In the genomic region with DNA sequence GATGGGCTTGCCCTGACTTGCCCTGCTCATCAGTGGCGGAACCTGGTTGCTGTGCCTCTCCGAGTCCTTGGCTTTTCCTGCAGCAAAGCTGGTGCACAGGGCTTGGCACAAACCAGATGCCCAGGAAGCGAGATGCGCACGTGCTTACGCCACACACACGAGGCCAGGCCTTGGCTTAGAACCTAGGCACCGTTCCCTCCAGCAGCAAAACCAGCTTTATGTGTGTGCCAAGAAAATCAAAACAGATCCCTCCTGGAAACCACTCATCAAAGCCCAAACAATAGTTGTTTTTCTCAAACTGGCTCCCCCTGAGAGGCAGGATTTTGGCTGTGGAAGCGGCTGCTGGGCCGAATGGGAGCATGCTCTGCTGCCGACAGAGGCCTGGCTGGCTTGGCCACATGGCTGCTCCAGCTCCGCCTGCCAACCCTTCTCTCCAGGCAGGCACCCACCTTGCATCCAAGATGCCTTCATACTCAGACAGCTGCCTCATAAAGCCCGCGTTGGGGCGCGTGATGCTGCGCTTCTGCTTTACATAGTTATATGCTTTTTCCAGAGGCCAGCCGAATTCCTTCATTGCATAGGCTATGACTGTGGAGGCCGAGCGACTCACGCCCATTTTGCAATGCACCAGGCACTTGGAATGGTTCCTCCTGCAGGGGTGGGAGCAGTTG, we compare ENCODE assay signal across 14 cellular contexts. TPM values are rescaled to one million over a fixed set of nuclear protein-coding genes. Genes with fewer than 3 reads are reported as not detected.
DNase-seq lines count a peak whose midpoint lies in the region; ATAC-seq, FAIRE-seq and TF ChIP-seq lines count a peak whose summit lies in the region.
"Had no signal": no experiment of that assay in that cellular context is flagged by ENCODE, and none has a peak within 500 bp of the region (broad histone marks: within the 10 kb centered on the region; RNA-seq: fewer than 3 reads in every experiment).

No MANE protein-coding gene starts in this region.

- TF ChIP-seq EP300 in suprapubic skin (IDR thresholded peaks at IDR 0.05) = no peak

- WGBS in suprapubic skin = 52% methylated on average over 21 of the region's 21 CpGs

- CTCF ChIA-PET in endothelial cell of umbilical vein (lab: Charles Lee) = interaction anchor here (1.2 kb wide), 1 partner anchor 134 kb away, joined by 9 read pairs; no protein-coding TSS in a partner anchor

- peak; percentile 85 for DNase-seq in NCI-H446 treated with DMSO at 0.1 percent for 48 hours (lab: John Stamatoyannopoulos, UW)
- DNase-seq in endothelial cell of umbilical vein (ENCODE audit: low read depth, low spot score) = peak; percentile 65
- DNase-seq in lower lobe of right lung = no peak
- no peak for DNase-seq in suprapubic skin (ENCODE audit: low spot score in 2 of 2)
- no peak for DNase-seq in BE2C
- no peak for DNase-seq in kidney
- DNase-seq in naive thymus-derived CD8-positive, alpha-beta T cell = no peak
- no peak for DNase-seq in NAMALWA (ENCODE audit: low spot score)
- DNase-seq: DND-41; effector CD4-positive, alpha-beta T cell; NCI-H774; stimulated activated naive B cell treated with anti-CD40 and anti-IgM and Interleukin-4, amounts not matched to agents 10 μg/mL and 1 μg/mL and 100 μg/mL, for 72 hours had no signal

- FAIRE-seq in endothelial cell of umbilical vein (lab: Jason Lieb, UNC) (no peak), kidney (lab: Jason Lieb, UNC) (no peak)

- ATAC-seq in lower lobe of right lung = no peak
- ATAC-seq in naive thymus-derived CD8-positive, alpha-beta T cell = no peak
- ATAC-seq: left colon had no signal

- intact Hi-C loops in endothelial cell of umbilical vein (cut with micrococcal nuclease) = no loop called here
- intact Hi-C loops in lower lobe of right lung (cut with DNase I) = no loop called here
- intact Hi-C loops in kidney (cut with DNase I) = loop anchor here (10.0 kb wide), 1 partner anchor 224 kb away; no protein-coding TSS in a partner anchor

- H3K27me3 ChIP-seq in endothelial cell of umbilical vein (ENCODE audit: control insufficient read depth in 2 of 2, insufficient read depth in 2 of 2, low read length in 2 of 2) = no peaks in the 10 kb centered on the region
- no peaks in the 10 kb centered on the region for H3K27me3 ChIP-seq in lower lobe of right lung (ENCODE audit: low read depth)
- no peaks in the 10 kb centered on the region for H3K27me3 ChIP-seq in suprapubic skin
- no peaks in the 10 kb centered on the region for H3K27me3 ChIP-seq in BE2C

- H3K36me3 ChIP-seq in endothelial cell of umbilical vein (ENCODE audit: control insufficient read depth in 2 of 2, extremely low read depth in 1 of 2, insufficient read depth in 2 of 2, low read length in 2 of 2) (peaks cover 33 to 45% of the 10 kb centered on the region in 2 experiments), lower lobe of right lung (peaks cover 88% of the 10 kb centered on the region), suprapubic skin (peaks cover 39% of the 10 kb centered on the region), BE2C (peaks cover 30% of the 10 kb centered on the region), kidney (ENCODE audit: control insufficient read depth in 1 of 2, insufficient read depth in 2 of 2, low read length in 2 of 2) (peaks cover 34 to 40% of the 10 kb centered on the region in 2 donors)

- no peaks in the 10 kb centered on the region for H3K9me1 ChIP-seq in endothelial cell of umbilical vein (replicated peaks; ENCODE audit: control insufficient read depth, extremely low read depth, insufficient read depth, low read length)

- H2AFZ ChIP-seq in endothelial cell of umbilical vein (ENCODE audit: low read depth, low read length) = no peak overlapping the region

- peaks cover 0 to 60% (median 22%) of the 10 kb centered on the region in 3 donors for H3K36me3 Mint-ChIP-seq in naive thymus-derived CD8-positive, alpha-beta T cell

- no peak overlapping the region for H3K27ac ChIP-seq in endothelial cell of umbilical vein (ENCODE audit: insufficient read depth, low read depth, low read length)
- peak overlapping the region; percentile 32 for H3K27ac ChIP-seq in lower lobe of right lung
- H3K27ac ChIP-seq in suprapubic skin = peak overlapping the region; percentile 45
- no peak overlapping the region for H3K27ac ChIP-seq in kidney (ENCODE audit: low read depth in 2 of 2, low read length in 2 of 2)

- H3K4me3 ChIP-seq in endothelial cell of umbilical vein (replicated peaks in 1 of 3; ENCODE audit: insufficient read depth in 1 of 3, low read depth in 1 of 3, low read length in 3 of 3) = no peak overlapping the region
- no peak overlapping the region for H3K4me3 ChIP-seq in lower lobe of right lung
- H3K4me3 ChIP-seq in suprapubic skin = no peak overlapping the region
- no peak overlapping the region for H3K4me3 ChIP-seq in BE2C (ENCODE audit: low read depth, low read length)
- no peak overlapping the region for H3K4me3 ChIP-seq in kidney (ENCODE audit: low read length in 2 of 2)

- no peak overlapping the region for H3K4me2 ChIP-seq in endothelial cell of umbilical vein (ENCODE audit: insufficient read depth, low read length)

- H4K20me1 ChIP-seq in endothelial cell of umbilical vein (replicated peaks; ENCODE audit: control insufficient read depth, extremely low read depth, insufficient read depth, low read length) = no peaks in the 10 kb centered on the region

- H3K9me3 ChIP-seq in endothelial cell of umbilical vein (replicated peaks; ENCODE audit: control insufficient read depth, insufficient read depth, low read length) (no peaks in the 10 kb centered on the region), lower lobe of right lung (no peaks in the 10 kb centered on the region), suprapubic skin (no peaks in the 10 kb centered on the region), BE2C (no peaks in the 10 kb centered on the region), kidney (ENCODE audit: control insufficient read depth in 1 of 2, low read length in 2 of 2) (no peaks in the 10 kb centered on the region)

- H3K27ac Mint-ChIP-seq in naive thymus-derived CD8-positive, alpha-beta T cell = peak overlapping the region in 2 of 10 donors; percentile 13 to 33
- H3K27ac Mint-ChIP-seq: stimulated activated naive B cell treated with anti-CD40 and anti-IgM and Interleukin-4, amounts not matched to agents 10 μg/mL and 1 μg/mL and 100 μg/mL, for 72 hours; T-helper 1 cell treated with Interleukin-12 subunit alpha and Interleukin-12 subunit beta and Interleukin-4 antibody, amounts not matched to agents 30 μg/mL and 1 μg/mL, for 36 hours had no signal

- BruUV-seq in endothelial cell of umbilical vein (replicated peaks; lab: Mats Ljungman, UMichigan) = no TSS peak

- H3K4me3 Mint-ChIP-seq in naive thymus-derived CD8-positive, alpha-beta T cell = no peak overlapping the region
- H3K4me3 Mint-ChIP-seq: stimulated activated naive B cell treated with anti-CD40 and anti-IgM and Interleukin-4, amounts not matched to agents 10 μg/mL and 1 μg/mL and 100 μg/mL, for 72 hours; T-helper 1 cell treated with Interleukin-12 subunit alpha and Interleukin-12 subunit beta and Interleukin-4 antibody, amounts not matched to agents 30 μg/mL and 1 μg/mL, for 36 hours had no signal

- no peak for TF ChIP-seq POLR2A in endothelial cell of umbilical vein (IDR thresholded peaks at IDR 0.05; ENCODE audit: low read depth, low read length)
- TF ChIP-seq POLR2A in suprapubic skin (IDR thresholded peaks at IDR 0.05) = no peak

- H3K9me3 Mint-ChIP-seq in naive thymus-derived CD8-positive, alpha-beta T cell = no peaks in the 10 kb centered on the region
- H3K9me3 Mint-ChIP-seq: T-helper 1 cell treated with Interleukin-12 subunit alpha and Interleukin-12 subunit beta and Interleukin-4 antibody, amounts not matched to agents 30 μg/mL and 1 μg/mL, for 36 hours had no signal

- H3K4me1 Mint-ChIP-seq in naive thymus-derived CD8-positive, alpha-beta T cell = peaks cover 0 to 6% (median 4%) of the 10 kb centered on the region in 4 donors

- no peaks in the 10 kb centered on the region for H3K27me3 Mint-ChIP-seq in naive thymus-derived CD8-positive, alpha-beta T cell
- H3K27me3 Mint-ChIP-seq: stimulated activated naive B cell treated with anti-CD40 and anti-IgM and Interleukin-4, amounts not matched to agents 10 μg/mL and 1 μg/mL and 100 μg/mL, for 72 hours had no signal

- no peak for TF ChIP-seq CTCF in endothelial cell of umbilical vein (IDR thresholded peaks at IDR 0.05; ENCODE audit: extremely low read depth in 1 of 2, insufficient read depth in 1 of 2, low read depth in 1 of 2, low read length in 2 of 2)
- TF ChIP-seq CTCF in lower lobe of right lung (IDR thresholded peaks at IDR 0.05) = no peak
- no peak for TF ChIP-seq CTCF in suprapubic skin (IDR thresholded peaks at IDR 0.05)
- TF ChIP-seq CTCF in BE2C (IDR thresholded peaks at IDR 0.05; ENCODE audit: low read depth, low read length) = no peak
- no peak for TF ChIP-seq CTCF in kidney (IDR thresholded peaks at IDR 0.05; ENCODE audit: borderline replicate concordance, extremely low read depth, insufficient read depth)

- POLR2A ChIA-PET in endothelial cell of umbilical vein (lab: Charles Lee) = no interaction called here
- POLR2A ChIA-PET in naive thymus-derived CD8-positive, alpha-beta T cell (lab: Charles Lee) = no interaction called here

- no peaks in the 10 kb centered on the region for H3K79me2 ChIP-seq in endothelial cell of umbilical vein (ENCODE audit: control insufficient read depth, insufficient read depth, low read length)

- H3K4me1 ChIP-seq in endothelial cell of umbilical vein (ENCODE audit: control insufficient read depth, extremely low read depth, insufficient read depth, low read length) = peaks cover 21% of the 10 kb centered on the region
- H3K4me1 ChIP-seq in lower lobe of right lung = peaks cover 25% of the 10 kb centered on the region
- H3K4me1 ChIP-seq in suprapubic skin = peaks cover 37% of the 10 kb centered on the region
- no peaks in the 10 kb centered on the region for H3K4me1 ChIP-seq in BE2C
- H3K4me1 ChIP-seq in kidney (ENCODE audit: control insufficient read depth in 1 of 2, insufficient read depth in 1 of 2, low read depth in 1 of 2, low read length in 2 of 2) = peaks cover 8 to 10% of the 10 kb centered on the region in 2 donors

- dilution Hi-C loops in endothelial cell of umbilical vein (cut with MboI; ENCODE audit: extremely low pct_ligation_motif_present, low sequenced_read_pairs) = no loop called here

- H3K9ac ChIP-seq in endothelial cell of umbilical vein (replicated peaks; ENCODE audit: extremely low read depth, insufficient read depth, low read length) (no peak overlapping the region), kidney (ENCODE audit: low read length in 2 of 2) (no peak overlapping the region)

RNA-seq across cellular contexts. Expression of a gene that starts 58.7 kb away (rescaled TPM):
- total RNA-seq in endothelial cell of umbilical vein (57.5 and 71.4 TPM in 2 replicates), lower lobe of right lung (45.6 TPM), suprapubic skin (10 to 100 TPM; 11.2 to 26.0 (median 15.8) TPM), kidney (32.5 TPM)
- polyA plus RNA-seq in endothelial cell of umbilical vein (20.2 and 20.6 TPM in 2 replicates), kidney (ENCODE audit: insufficient read depth, low read depth, low replicate concordance) (3.6 TPM)
- 14.9 and 18.6 TPM in 2 replicates for polyA plus RNA-seq in endothelial cell of umbilical vein (2011; cell fraction: cytosol; rRNA removed)
- polyA plus RNA-seq in endothelial cell of umbilical vein (2011; cell fraction: nucleus; rRNA removed) = 81.2 and 96.3 TPM in 2 replicates
- 24.5 and 25.2 TPM in 2 replicates for polyA plus RNA-seq in endothelial cell of umbilical vein (2012)
- 93.7 and 104 TPM in 2 replicates for polyA minus RNA-seq in endothelial cell of umbilical vein
- polyA minus RNA-seq in endothelial cell of umbilical vein (2011; cell fraction: cytosol; rRNA and poly(A)+ RNA removed) = 11.3 TPM
- polyA minus RNA-seq in endothelial cell of umbilical vein (2011; cell fraction: nucleus; rRNA and poly(A)+ RNA removed) = 107 and 110 TPM in 2 replicates
- polyA plus RNA-seq in BE2C (2012; ENCODE audit: insufficient read depth, insufficient read length, low read depth) = 21.5 TPM
- 10 to 100 TPM; 29.6 to 30.1 TPM for total RNA-seq in naive thymus-derived CD8-positive, alpha-beta T cell
- 1 to 10 TPM; 3.9 to 9.0 (median 6.0) TPM for polyA plus RNA-seq in naive thymus-derived CD8-positive, alpha-beta T cell

Comparison
In these comparisons a context has a peak if more than half of its experiments do, and no peak if none do; other contexts are left out.
1. DNase-seq: peak in NCI-H446 treated with DMSO at 0.1 percent for 48 hours (single experiment) and endothelial cell of umbilical vein (single experiment); none in lower lobe of right lung (single experiment), suprapubic skin (0 of 2), BE2C (single experiment), kidney (single experiment), naive thymus-derived CD8-positive, alpha-beta T cell (0 of 10) and NAMALWA (single experiment).
2. H3K27ac ChIP-seq: peak in lower lobe of right lung (single experiment) and suprapubic skin (single experiment); none in endothelial cell of umbilical vein (single experiment) and kidney (0 of 2).